Comparison of ENCODE assay signal across 18 cellular contexts in genomic region chr9:93895535-93895934, GRCh38. TPM values are rescaled to one million over a fixed set of nuclear protein-coding genes. Genes with fewer than 3 reads are reported as not detected.
"Had no signal": no experiment of that assay in that cellular context is flagged by ENCODE, and none has a peak within 500 bp of the region (broad histone marks: within the 10 kb centered on the region; RNA-seq: fewer than 3 reads in every experiment).

No MANE protein-coding gene starts in this region.

- H3K4me3 ChIP-seq: esophagus muscularis mucosa, mucosa of descending colon, testis had no signal

- H3K4me1 ChIP-seq: esophagus muscularis mucosa, testis had no signal

- H3K4me1 Mint-ChIP-seq: brain had no signal

- H3K4me3 Mint-ChIP-seq: brain, natural killer cell had no signal

- H3K36me3 ChIP-seq: esophagus muscularis mucosa had no signal

- H3K27ac Mint-ChIP-seq: activated naive CD4-positive, alpha-beta T cell treated with anti-CD3 and anti-CD28 coated beads, Interleukin-2, amount 50 U/mL, for 72 hours; brain; natural killer cell had no signal

- ATAC-seq: activated naive CD4-positive, alpha-beta T cell treated with anti-CD3 and anti-CD28 coated beads, Interleukin-2, amount 50 U/mL, for 72 hours; mucosa of descending colon; natural killer cell; stimulated activated naive CD8-positive, alpha-beta T cell treated with anti-CD3 and anti-CD28 coated beads, Interleukin-15, Interleukin-2, amounts not matched to agents 100 U/mL and 50 U/mL, for 24 hours had no signal

- H3K27ac ChIP-seq: esophagus muscularis mucosa, testis had no signal

- H3K36me3 Mint-ChIP-seq: brain, natural killer cell had no signal

- DNase-seq: activated CD4-positive, alpha-beta T cell treated with anti-CD3 and anti-CD28 coated beads for 4 hours; activated T-cell treated with anti-CD3 and anti-CD28 coated beads, Interleukin-2, amount 50 U/mL, for 1 hour; amygdala; glutamatergic neuron; natural killer cell; nucleus accumbens; stimulated activated CD4-positive, alpha-beta T cell treated with anti-CD3 and anti-CD28 coated beads, Interleukin-4, amount 100 ng/mL, for 1 hour; stimulated activated naive CD8-positive, alpha-beta T cell treated with anti-CD3 and anti-CD28 coated beads, Interleukin-15, Interleukin-2, amounts not matched to agents 100 U/mL and 50 U/mL, for 24 hours; T-helper 1 cell; testis had no signal

- H3K27me3 ChIP-seq: testis had no signal

- H3K9me3 ChIP-seq: testis had no signal

RNA-seq across cellular contexts. Expression of gene BARX1, which starts 59.6 kb away (rescaled TPM):
- total RNA-seq: cerebellum, dermis microvascular lymphatic vessel endothelial cell, fibroblast of villous mesenchyme, natural killer cell, pulmonary artery endothelial cell had no signal
